In the genomic region with DNA sequence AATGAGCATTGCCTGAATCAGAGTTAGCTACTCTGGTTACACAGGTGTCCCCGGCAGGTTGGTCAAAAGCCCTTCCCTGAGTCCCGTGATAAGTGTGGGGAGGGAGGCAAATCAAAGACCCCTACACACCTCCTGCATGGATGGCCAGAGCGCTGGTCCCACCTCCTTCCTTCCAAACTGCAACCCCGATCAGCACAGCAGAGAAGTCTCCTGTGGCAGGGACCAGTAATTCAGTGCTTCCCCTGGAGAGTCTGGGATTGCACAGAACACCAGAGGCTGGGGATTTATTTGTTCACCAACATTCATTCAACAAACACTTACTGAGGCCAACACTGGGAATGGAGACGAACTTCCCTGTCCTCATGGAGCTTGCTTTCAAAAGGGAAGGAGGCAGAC, we compare ENCODE assay signal across 24 cellular contexts.
"Had no signal": no experiment of that assay in that cellular context is flagged by ENCODE, and none has a peak within 500 bp of the region (broad histone marks: within the 10 kb centered on the region; RNA-seq: fewer than 3 reads in every experiment).

No MANE protein-coding gene starts in this region.

- H2AFZ ChIP-seq: parathyroid adenoma had no signal

- H3K4me1 ChIP-seq: psoas muscle, upper lobe of right lung, uterus had no signal

- DNase-seq: naive B cell; naive thymus-derived CD8-positive, alpha-beta T cell; nephron progenitor cell; nucleus accumbens; ovary; small intestine; stimulated activated CD4-positive, alpha-beta T cell treated with anti-CD3 and anti-CD28 coated beads, Interleukin-15, amount 100 ng/mL, for 24 hours; stimulated activated CD4-positive, alpha-beta T cell treated with anti-CD3 and anti-CD28 coated beads, Interleukin-2, amount 100 ng/mL, for 24 hours; stimulated activated CD4-positive, alpha-beta T cell treated with anti-CD3 and anti-CD28 coated beads, Interleukin-2, amount 100 ng/mL, for 48 hours; stimulated activated CD4-positive, alpha-beta T cell treated with anti-CD3 and anti-CD28 coated beads, Interleukin-4, amount 100 ng/mL, for 24 hours; stimulated activated naive B cell treated with anti-CD40 and anti-IgM and Interleukin-4, amounts not matched to agents 10 μg/mL and 1 μg/mL and 100 μg/mL, for 72 hours; stimulated activated naive CD4-positive, alpha-beta T cell treated with Interleukin-2 at 50 U/mL for 16 hours; stomach; thyroid gland; trophoblast cell; upper lobe of right lung; uterus had no signal

- H3K79me2 ChIP-seq: parathyroid adenoma had no signal

- H3K27ac ChIP-seq: neutrophil, ovary, parathyroid adenoma, psoas muscle, sigmoid colon, stomach, thoracic aorta, thyroid gland, tibial nerve, upper lobe of right lung, uterus had no signal

- H3K27me3 ChIP-seq: ovary, right lobe of liver, thyroid gland, uterus had no signal

- ATAC-seq: naive thymus-derived CD8-positive, alpha-beta T cell; psoas muscle; right lobe of liver; stimulated activated naive B cell treated with anti-CD40 and anti-IgM and Interleukin-4, amounts not matched to agents 10 μg/mL and 1 μg/mL and 100 μg/mL, for 72 hours; upper lobe of right lung had no signal

- H3K4me3 ChIP-seq: ovary, psoas muscle, right lobe of liver, sigmoid colon, stomach, thoracic aorta, thyroid gland, tibial nerve, upper lobe of right lung, uterus had no signal

- H3K36me3 ChIP-seq: neutrophil, ovary, sigmoid colon, stomach, thoracic aorta, thyroid gland, tibial nerve, upper lobe of right lung, uterus had no signal

- H3K9me3 ChIP-seq: neutrophil, ovary, psoas muscle, right lobe of liver, sigmoid colon, stomach, thoracic aorta, thyroid gland, tibial nerve, upper lobe of right lung, uterus had no signal
